Comparison of ENCODE assay signal across 27 cellular contexts in genomic region chr4:115945026-115945425, GRCh38.
"Had no signal": no experiment of that assay in that cellular context is flagged by ENCODE, and none has a peak within 500 bp of the region (broad histone marks: within the 10 kb centered on the region; RNA-seq: fewer than 3 reads in every experiment).

No MANE protein-coding gene starts in this region.

- DNase-seq: activated B cell treated with CpG ODN at 0.5 μM for 24 hours; activated CD4-positive, alpha-beta T cell treated with anti-CD3 and anti-CD28 coated beads for 48 hours; activated CD4-positive, alpha-beta T cell treated with anti-CD3 and anti-CD28 coated beads, Interleukin-2, amount 50 U/mL, for 1 hour; activated CD4-positive, alpha-beta T cell treated with anti-CD3 and anti-CD28 coated beads, Interleukin-2, amount 50 U/mL, for 48 hours; activated CD8-positive, alpha-beta memory T cell treated with anti-CD3 and anti-CD28 coated beads for 24 hours; activated CD8-positive, alpha-beta T cell treated with anti-CD3 and anti-CD28 coated beads for 36 hours; activated effector memory CD4-positive, alpha-beta T cell treated with anti-CD3 and anti-CD28 coated beads, Interleukin-2, amount 50 U/mL, for 16 hours; activated naive CD4-positive, alpha-beta T cell treated with anti-CD3 and anti-CD28 coated beads for 36 hours; activated naive CD8-positive, alpha-beta T cell treated with anti-CD3 and anti-CD28 coated beads for 36 hours; activated naive CD8-positive, alpha-beta T cell treated with anti-CD3 and anti-CD28 coated beads, Interleukin-2, amount 50 U/mL, for 24 hours; activated T-cell treated with anti-CD3 and anti-CD28 coated beads, Interleukin-2, amount 50 U/mL, for 48 hours; adrenal gland; amygdala; aorta; body of pancreas; central memory CD4-positive, alpha-beta T cell; colonic mucosa; effector memory CD4-positive, alpha-beta T cell; endodermal cell; erythroblast; foreskin keratinocyte; gastrocnemius medialis; glutamatergic neuron; heart left ventricle; T-helper 2 cell; WERI-Rb-1 had no signal

- ATAC-seq: activated CD4-positive, CD25-positive, alpha-beta regulatory T cell treated with anti-CD3 and anti-CD28 coated beads, Interleukin-2, amount 50 U/mL, for 24 hours; activated CD8-positive, alpha-beta T cell treated with anti-CD3 and anti-CD28 coated beads for 36 hours; activated naive CD8-positive, alpha-beta T cell treated with anti-CD3 and anti-CD28 coated beads, Interleukin-2, amount 50 U/mL, for 24 hours; body of pancreas; foreskin keratinocyte; gastrocnemius medialis; heart left ventricle had no signal
